In the genomic region with DNA sequence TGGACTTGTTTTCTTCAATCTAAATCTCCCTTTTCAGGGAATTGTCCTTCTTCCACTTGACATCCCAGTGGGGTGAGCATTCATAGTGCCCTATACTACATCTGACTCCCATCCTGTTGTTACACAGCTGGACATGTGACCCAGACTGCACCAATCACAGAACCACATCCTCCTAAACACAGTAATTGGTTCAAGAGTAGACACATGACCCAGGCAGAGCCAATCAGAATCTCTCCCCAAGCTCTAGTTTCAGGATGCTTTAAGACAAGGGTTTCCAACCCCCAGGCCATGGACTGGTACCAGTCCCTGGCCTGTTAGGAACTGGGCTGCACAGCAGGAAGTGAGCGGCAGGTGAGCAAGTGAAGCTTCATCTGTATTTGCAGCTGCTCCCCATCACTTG, we compare ENCODE assay signal across 10 cellular contexts. TPM values are rescaled to one million over a fixed set of nuclear protein-coding genes. Genes with fewer than 3 reads are reported as not detected.
DNase-seq lines count a peak whose midpoint lies in the region; ATAC-seq, FAIRE-seq and TF ChIP-seq lines count a peak whose summit lies in the region.
"Had no signal": no experiment of that assay in that cellular context is flagged by ENCODE, and none has a peak within 500 bp of the region (broad histone marks: within the 10 kb centered on the region; RNA-seq: fewer than 3 reads in every experiment).

No MANE protein-coding gene starts in this region.

- peaks cover 0 to 11% of the 10 kb centered on the region in 2 experiments for H3K36me3 ChIP-seq in keratinocyte (ENCODE audit: control insufficient read depth in 2 of 2, extremely low read depth in 1 of 2, insufficient read depth in 2 of 2, low read length in 2 of 2)

- peaks cover 11% of the 10 kb centered on the region for H3K4me1 Mint-ChIP-seq in T-helper 17 cell

- H3K9me3 ChIP-seq in T-helper 17 cell (ENCODE audit: control insufficient read depth, low read length, poor library complexity, severe bottlenecking) (no peaks in the 10 kb centered on the region), keratinocyte (ENCODE audit: control insufficient read depth, low read depth, low read length) (no peaks in the 10 kb centered on the region)

- dilution Hi-C loops in keratinocyte (cut with MboI; ENCODE audit: extremely low pct_ligation_motif_present, low sequenced_read_pairs): no loop called here

- H3K36me3 Mint-ChIP-seq in T-helper 17 cell (ENCODE audit: low read depth): no peaks in the 10 kb centered on the region

- H3K27ac ChIP-seq in keratinocyte (ENCODE audit: control insufficient read depth, insufficient read depth, low read length): no peak overlapping the region

- peak; percentile 60 for FAIRE-seq in keratinocyte (lab: Jason Lieb, UNC)

- DNase-seq in Daoy (ENCODE audit: low read depth) (peak; percentile 35), HT-29 (ENCODE audit: low spot score) (peak; percentile 16), T-helper 17 cell (no peak), keratinocyte (ENCODE audit: low read depth, low spot score) (peak; percentile 15)
- DNase-seq: amniotic stem cell, GOT3, NCI-H1105 treated with DMSO at 0.1 percent for 48 hours had no signal

- no peak overlapping the region for H3K9ac ChIP-seq in keratinocyte (ENCODE audit: control insufficient read depth, extremely low read depth, insufficient read depth, low read length)

- H3K4me2 ChIP-seq in keratinocyte (ENCODE audit: control insufficient read depth, extremely low read depth, insufficient read depth, low read depth, low read length): no peak overlapping the region

- H3K27me3 ChIP-seq in keratinocyte (ENCODE audit: control insufficient read depth, extremely low read depth, insufficient read depth, low read length): no peaks in the 10 kb centered on the region

- peaks cover 4% of the 10 kb centered on the region for H3K4me1 ChIP-seq in keratinocyte (ENCODE audit: control insufficient read depth, extremely low read depth, insufficient read depth, low read length)

- H4K20me1 ChIP-seq in keratinocyte (ENCODE audit: control insufficient read depth, extremely low read depth, insufficient read depth, low read length): no peaks in the 10 kb centered on the region

- no peak overlapping the region for H3K4me3 Mint-ChIP-seq in T-helper 17 cell

- H3K9me1 ChIP-seq in keratinocyte (ENCODE audit: control insufficient read depth, extremely low read depth, insufficient read depth, low read length): no peaks in the 10 kb centered on the region

- H3K79me2 ChIP-seq in keratinocyte (ENCODE audit: control insufficient read depth, insufficient read depth, low read length): no peaks in the 10 kb centered on the region

- no peak overlapping the region for H2AFZ ChIP-seq in keratinocyte (ENCODE audit: control insufficient read depth, low read length)

- ATAC-seq in T-helper 17 cell (peak; percentile 36), GM18498 (IDR thresholded peaks at IDR 0.05; ENCODE audit: unreplicated experiment) (no peak), GM18519 (IDR thresholded peaks at IDR 0.05; ENCODE audit: low FRiP score, unreplicated experiment) (no peak), HG02938 (IDR thresholded peaks at IDR 0.05; ENCODE audit: unreplicated experiment) (no peak)

- no peak overlapping the region for H3K4me3 ChIP-seq in keratinocyte (ENCODE audit: control insufficient read depth in 2 of 3, extremely low read depth in 1 of 3, insufficient read depth in 2 of 3, low read depth in 1 of 3, low read length in 3 of 3)

- no peak for TF ChIP-seq CTCF in keratinocyte (optimal IDR thresholded peaks at IDR 0.05 in 1 of 3, IDR thresholded peaks at IDR 0.05 in 1 of 3, conservative IDR thresholded peaks at IDR 0.05 in 1 of 3; ENCODE audit: extremely low read depth in 1 of 3, insufficient read depth in 2 of 3, low read length in 3 of 3)

- no peaks in the 10 kb centered on the region for H3K27me3 Mint-ChIP-seq in T-helper 17 cell

- peak overlapping the region; percentile 17 for H3K27ac Mint-ChIP-seq in T-helper 17 cell

RNA-seq across cellular contexts. Expression of gene DDOST, which starts 5.6 kb away (rescaled TPM):
- 239 and 311 TPM in 2 replicates for total RNA-seq in Daoy (2014; rRNA removed; shearing (Covaris generic))
- total RNA-seq in HT-29 (2014; rRNA removed; shearing (Covaris generic)): 269 and 276 TPM in 2 replicates
- total RNA-seq in T-helper 17 cell: 100 to 1,000 TPM; 104 to 112 TPM
- polyA plus RNA-seq in keratinocyte: 263 to 281 TPM (median 275 TPM) in 3 replicates
- polyA plus RNA-seq in keratinocyte (2011; ENCODE audit: low read depth): 37.1 TPM
- polyA plus RNA-seq in keratinocyte (2011; cell fraction: cytosol; rRNA removed): 143 and 150 TPM in 2 replicates
- polyA plus RNA-seq in keratinocyte (2011; cell fraction: nucleus; rRNA removed): 248 and 263 TPM in 2 replicates
- 106 and 206 TPM in 2 replicates for polyA plus RNA-seq in keratinocyte (2012; ENCODE audit: low replicate concordance)
- 161 to 195 TPM (median 171 TPM) in 3 replicates for polyA minus RNA-seq in keratinocyte
- 146 TPM for polyA minus RNA-seq in keratinocyte (2011; cell fraction: cytosol; rRNA and poly(A)+ RNA removed)
- 203 and 262 TPM in 2 replicates for polyA minus RNA-seq in keratinocyte (2011; cell fraction: nucleus; rRNA and poly(A)+ RNA removed)

RNA-seq across cellular contexts. Expression of gene PINK1, which starts 33.5 kb away (rescaled TPM):
- total RNA-seq in Daoy (2014; rRNA removed; shearing (Covaris generic)): 76.0 and 78.5 TPM in 2 replicates
- 21.2 and 22.3 TPM in 2 replicates for total RNA-seq in HT-29 (2014; rRNA removed; shearing (Covaris generic))
- total RNA-seq in T-helper 17 cell: 1 to 10 TPM; 9.6 to 9.8 TPM
- polyA plus RNA-seq in keratinocyte: 44.6 to 58.1 TPM (median 55.9 TPM) in 3 replicates
- 43.0 TPM for polyA plus RNA-seq in keratinocyte (2011; ENCODE audit: low read depth)
- polyA plus RNA-seq in keratinocyte (2011; cell fraction: cytosol; rRNA removed): 41.8 and 59.8 TPM in 2 replicates
- polyA plus RNA-seq in keratinocyte (2011; cell fraction: nucleus; rRNA removed): 46.3 and 47.8 TPM in 2 replicates
- 57.0 and 60.7 TPM in 2 replicates for polyA plus RNA-seq in keratinocyte (2012; ENCODE audit: low replicate concordance)
- polyA minus RNA-seq in keratinocyte: 33.8 to 49.6 TPM (median 41.3 TPM) in 3 replicates
- 47.2 TPM for polyA minus RNA-seq in keratinocyte (2011; cell fraction: cytosol; rRNA and poly(A)+ RNA removed)
- 20.0 and 20.3 TPM in 2 replicates for polyA minus RNA-seq in keratinocyte (2011; cell fraction: nucleus; rRNA and poly(A)+ RNA removed)

RNA-seq across cellular contexts. Expression of gene KIF17, which starts 51.0 kb away (rescaled TPM):
- 0.06 TPM in 1 of 2 replicates, not detected in the other for total RNA-seq in Daoy (2014; rRNA removed; shearing (Covaris generic))
- not detected in 2 replicates for total RNA-seq in HT-29 (2014; rRNA removed; shearing (Covaris generic))
- under 1 TPM in 1 of 2 donors, not detected in 1; 0.42 TPM for total RNA-seq in T-helper 17 cell
- 0.90 to 1.2 TPM (median 1.1 TPM) in 3 replicates for polyA plus RNA-seq in keratinocyte
- polyA plus RNA-seq in keratinocyte (2011; ENCODE audit: low read depth): 5.8 TPM
- 0.40 and 0.81 TPM in 2 replicates for polyA plus RNA-seq in keratinocyte (2011; cell fraction: cytosol; rRNA removed)
- 3.9 and 4.5 TPM in 2 replicates for polyA plus RNA-seq in keratinocyte (2011; cell fraction: nucleus; rRNA removed)
- polyA plus RNA-seq in keratinocyte (2012; ENCODE audit: low replicate concordance): 1.1 and 2.6 TPM in 2 replicates
- polyA minus RNA-seq in keratinocyte: 0.59 to 1.5 TPM (median 1.2 TPM) in 3 replicates
- polyA minus RNA-seq in keratinocyte (2011; cell fraction: cytosol; rRNA and poly(A)+ RNA removed): 1.7 TPM
- polyA minus RNA-seq in keratinocyte (2011; cell fraction: nucleus; rRNA and poly(A)+ RNA removed): 2.2 and 2.6 TPM in 2 replicates

Comparison
In these comparisons a context has a peak if more than half of its experiments do, and no peak if none do; other contexts are left out.
1. DNase-seq: peak in Daoy (single experiment), HT-29 (single experiment) and keratinocyte (single experiment); none in T-helper 17 cell (0 of 3).